In genomic region chr3:146177072-146177936, GRCh38 we compare ENCODE assay signal across 27 cellular contexts. TPM values are rescaled to one million over a fixed set of nuclear protein-coding genes. Genes with fewer than 3 reads are reported as not detected.
DNase-seq lines count a peak whose midpoint lies in the region; ATAC-seq, FAIRE-seq and TF ChIP-seq lines count a peak whose summit lies in the region.
"Had no signal": no experiment of that assay in that cellular context is flagged by ENCODE, and none has a peak within 500 bp of the region (broad histone marks: within the 10 kb centered on the region; RNA-seq: fewer than 3 reads in every experiment).

No MANE protein-coding gene starts in this region.

- H3K27me3 ChIP-seq in astrocyte (ENCODE audit: insufficient read depth, low read length) (no peaks in the 10 kb centered on the region), heart right ventricle (no peaks in the 10 kb centered on the region), rectal smooth muscle tissue (ENCODE audit: control insufficient read depth, insufficient read depth, low read length) (no peaks in the 10 kb centered on the region)
- H3K27me3 ChIP-seq: left lung had no signal

- no peak overlapping the region for H3K9ac ChIP-seq in astrocyte (ENCODE audit: low read length)
- H3K9ac ChIP-seq in rectal smooth muscle tissue (ENCODE audit: low read length) = no peak overlapping the region

- H3K36me3 Mint-ChIP-seq in astrocyte (ENCODE audit: low read depth, unreplicated experiment) = no peaks in the 10 kb centered on the region
- H3K36me3 Mint-ChIP-seq: activated naive CD8-positive, alpha-beta T cell treated with anti-CD3 and anti-CD28 coated beads for 36 hours; CD14-positive monocyte; stimulated activated effector memory CD8-positive, alpha-beta T cell treated with anti-CD3 and anti-CD28 coated beads, Interleukin-12 subunit alpha, Interleukin-12 subunit beta, amount 100 ng/mL, for 72 hours had no signal

- no peak overlapping the region for H3K27ac ChIP-seq in astrocyte (ENCODE audit: low read depth, low read length)
- H3K27ac ChIP-seq in heart right ventricle = peak overlapping the region in 4 of 10 donors; percentile 15 to 66 (median 24)
- peak overlapping the region; percentile 38 for H3K27ac ChIP-seq in rectal smooth muscle tissue (ENCODE audit: low read depth, low read length)
- H3K27ac ChIP-seq: left lung had no signal

- FAIRE-seq in astrocyte (lab: Jason Lieb, UNC) (no peak), urothelium cell line (lab: Jason Lieb, UNC) (no peak)
- FAIRE-seq: frontal cortex, K562, small intestine had no signal

- H3K9me3 Mint-ChIP-seq in astrocyte (ENCODE audit: unreplicated experiment) = no peaks in the 10 kb centered on the region
- H3K9me3 Mint-ChIP-seq: activated CD8-positive, alpha-beta T cell treated with anti-CD3 and anti-CD28 coated beads for 36 hours; activated naive CD8-positive, alpha-beta T cell treated with anti-CD3 and anti-CD28 coated beads for 36 hours had no signal

- H3K79me2 ChIP-seq in astrocyte (ENCODE audit: insufficient read depth, low read length) = no peaks in the 10 kb centered on the region

- DNase-seq in ELR (ENCODE audit: low read depth) (peak; percentile 82), astrocyte (ENCODE audit: low read depth) (no peak), heart right ventricle (peak; percentile 12 to 44), foreskin melanocyte (no peak), urothelium cell line (ENCODE audit: low spot score) (no peak)
- DNase-seq in activated CD4-positive, alpha-beta T cell treated with anti-CD3 and anti-CD28 coated beads, Interleukin-2, amount 50 U/mL, for 4 hours = no peak
- DNase-seq: activated CD4-positive, CD25-positive, alpha-beta regulatory T cell treated with anti-CD3 and anti-CD28 coated beads, Interleukin-2, amount 50 U/mL, for 72 hours; activated CD8-positive, alpha-beta T cell treated with anti-CD3 and anti-CD28 coated beads for 36 hours; activated effector memory CD4-positive, alpha-beta T cell treated with Interleukin-2 at 50 U/mL for 16 hours; activated naive CD8-positive, alpha-beta T cell treated with anti-CD3 and anti-CD28 coated beads for 36 hours; cerebellar nuclear complex; left lung; MM.1S; NCI-H1417; NCI-H2081; NCI-H345; posterior cingulate gyrus; SHP77 treated with DMSO at 0.1 percent for 48 hours; small intestine; SW 1271 had no signal

- no peaks in the 10 kb centered on the region for H4K20me1 ChIP-seq in astrocyte (ENCODE audit: insufficient read depth, low read length)

- H3K4me1 ChIP-seq in astrocyte (ENCODE audit: insufficient read depth, low read length) (peaks cover 12% of the 10 kb centered on the region), heart right ventricle (peaks cover 0 to 9% (median 0%) of the 10 kb centered on the region in 9 donors), rectal smooth muscle tissue (ENCODE audit: control insufficient read depth, insufficient read depth, low read length) (peaks cover 6% of the 10 kb centered on the region)
- H3K4me1 ChIP-seq: left lung had no signal

- TF ChIP-seq CTCF in astrocyte (IDR thresholded peaks at IDR 0.05; ENCODE audit: insufficient read depth, low read depth, low read length) (no peak), heart right ventricle (IDR thresholded peaks at IDR 0.05) (no peak)

- no peaks in the 10 kb centered on the region for H3K4me1 Mint-ChIP-seq in astrocyte (ENCODE audit: low read depth, unreplicated experiment)
- H3K4me1 Mint-ChIP-seq: activated naive CD8-positive, alpha-beta T cell treated with anti-CD3 and anti-CD28 coated beads for 36 hours; CD14-positive monocyte; stimulated activated effector memory CD8-positive, alpha-beta T cell treated with anti-CD3 and anti-CD28 coated beads, Interleukin-12 subunit alpha, Interleukin-12 subunit beta, amount 100 ng/mL, for 72 hours had no signal

- WGBS in heart right ventricle, 2 donors = 68 to 80% methylated on average over 5 of the region's 5 CpGs

- H3K4me2 ChIP-seq in astrocyte (ENCODE audit: low read length) = peak overlapping the region; percentile 11

- H3K27me3 Mint-ChIP-seq in astrocyte (ENCODE audit: low read depth, unreplicated experiment) = no peaks in the 10 kb centered on the region

- intact Hi-C loops in heart right ventricle (cut with DNase I) = no loop called here

- H2AFZ ChIP-seq in astrocyte (ENCODE audit: low read depth, low read length) = peak overlapping the region; percentile 1

- ATAC-seq in heart right ventricle = peak in 6 of 8 donors; percentile 51 to 76 (median 64)
- no peak for ATAC-seq in HG02884 (IDR thresholded peaks at IDR 0.05; ENCODE audit: unreplicated experiment)
- ATAC-seq: activated CD8-positive, alpha-beta T cell treated with anti-CD3 and anti-CD28 coated beads for 36 hours; K562; left lung; stimulated activated effector memory CD8-positive, alpha-beta T cell treated with anti-CD3 and anti-CD28 coated beads, Interleukin-12 subunit alpha, Interleukin-12 subunit beta, amount 100 ng/mL, for 72 hours had no signal

- H3K4me3 Mint-ChIP-seq in astrocyte (ENCODE audit: unreplicated experiment) = no peak overlapping the region
- H3K4me3 Mint-ChIP-seq: activated CD8-positive, alpha-beta T cell treated with anti-CD3 and anti-CD28 coated beads for 36 hours; activated naive CD8-positive, alpha-beta T cell treated with anti-CD3 and anti-CD28 coated beads for 36 hours; CD14-positive monocyte; stimulated activated effector memory CD8-positive, alpha-beta T cell treated with anti-CD3 and anti-CD28 coated beads, Interleukin-12 subunit alpha, Interleukin-12 subunit beta, amount 100 ng/mL, for 72 hours had no signal

- H3K4me3 ChIP-seq in astrocyte (ENCODE audit: insufficient read depth, low read depth, low read length) (no peak overlapping the region), heart right ventricle (no peak overlapping the region), rectal smooth muscle tissue (ENCODE audit: low read length) (no peak overlapping the region)
- H3K4me3 ChIP-seq: K562, left lung had no signal

- H3K27ac Mint-ChIP-seq in astrocyte (ENCODE audit: unreplicated experiment) = no peak overlapping the region
- H3K27ac Mint-ChIP-seq: activated CD8-positive, alpha-beta T cell treated with anti-CD3 and anti-CD28 coated beads for 36 hours; activated naive CD8-positive, alpha-beta T cell treated with anti-CD3 and anti-CD28 coated beads for 36 hours; CD14-positive monocyte; stimulated activated effector memory CD8-positive, alpha-beta T cell treated with anti-CD3 and anti-CD28 coated beads, Interleukin-12 subunit alpha, Interleukin-12 subunit beta, amount 100 ng/mL, for 72 hours had no signal

- H3K36me3 ChIP-seq in astrocyte (ENCODE audit: insufficient read depth, low read length) (no peaks in the 10 kb centered on the region), heart right ventricle (no peaks in the 10 kb centered on the region), rectal smooth muscle tissue (ENCODE audit: control insufficient read depth, insufficient read depth, low read length) (no peaks in the 10 kb centered on the region)
- H3K36me3 ChIP-seq: left lung had no signal

- H3K9me3 ChIP-seq in astrocyte (ENCODE audit: insufficient read depth, low read depth, low read length) (no peaks in the 10 kb centered on the region), heart right ventricle (no peaks in the 10 kb centered on the region)
- H3K9me3 ChIP-seq: left lung had no signal

RNA-seq across cellular contexts. Expression of gene PLOD2, which starts 16.3 kb away (rescaled TPM):
- total RNA-seq in astrocyte (117 and 151 TPM in 2 replicates), heart right ventricle (10 to 100 TPM; 12.5 to 44.6 (median 16.8) TPM)
- 10 to 100 TPM; 13.7 to 32.7 TPM for polyA plus RNA-seq in heart right ventricle
- total RNA-seq: OCI-LY7 had no signal
- polyA plus RNA-seq: CD14-positive monocyte had no signal

Comparison
In these comparisons a context has a peak if more than half of its experiments do, and no peak if none do; other contexts are left out.
1. DNase-seq: peak in ELR (single experiment) and heart right ventricle (2 of 2); none in astrocyte (single experiment), activated CD4-positive, alpha-beta T cell treated with anti-CD3 and anti-CD28 coated beads, Interleukin-2, amount 50 U/mL, for 4 hours (0 of 2), foreskin melanocyte (single experiment) and urothelium cell line (single experiment).